Comparison of ENCODE assay signal across 12 cellular contexts in the genomic region with DNA sequence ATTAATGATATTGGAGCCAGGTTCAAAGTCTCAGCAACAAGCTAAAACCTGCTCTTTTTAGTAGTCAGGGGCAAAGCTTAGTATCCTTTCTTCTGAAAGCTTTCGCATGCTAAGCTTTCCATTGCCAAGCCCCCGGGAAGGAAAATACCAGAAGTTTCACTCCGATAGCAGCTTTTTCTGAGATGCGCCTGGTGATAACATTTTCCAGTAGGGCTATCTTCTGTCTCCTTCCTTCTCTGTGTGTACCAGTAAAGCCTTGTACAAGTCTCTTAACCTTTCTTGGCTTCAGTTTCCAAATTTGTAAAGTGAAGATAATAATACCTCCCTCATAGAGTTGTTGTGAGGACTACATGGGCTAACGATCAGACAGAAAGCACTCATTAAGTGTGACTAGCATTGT.
"Had no signal": no experiment of that assay in that cellular context is flagged by ENCODE, and none has a peak within 500 bp of the region (broad histone marks: within the 10 kb centered on the region; RNA-seq: fewer than 3 reads in every experiment).

No MANE protein-coding gene starts in this region.

- H3K27ac ChIP-seq: coronary artery, hepatocyte, suprapubic skin, thyroid gland had no signal

- H3K9me3 ChIP-seq: suprapubic skin, thyroid gland had no signal

- H3K79me2 ChIP-seq: hepatocyte had no signal

- H3K4me2 ChIP-seq: hepatocyte had no signal

- H3K4me3 ChIP-seq: coronary artery, hepatocyte, suprapubic skin, thyroid gland had no signal

- DNase-seq: effector CD4-positive, alpha-beta T cell; endodermal cell; head of caudate nucleus; naive thymus-derived CD4-positive, alpha-beta T cell; nephron progenitor cell; stimulated activated CD4-positive, alpha-beta T cell treated with anti-CD3 and anti-CD28 coated beads, Interleukin-2, amount 100 ng/mL, for 48 hours; stimulated activated naive CD8-positive, alpha-beta T cell treated with anti-CD3 and anti-CD28 coated beads, Interleukin-15, Interleukin-2, amounts not matched to agents 100 U/mL and 50 U/mL, for 24 hours; thyroid gland had no signal

- ATAC-seq: naive thymus-derived CD4-positive, alpha-beta T cell; sciatic nerve; stimulated activated naive CD8-positive, alpha-beta T cell treated with anti-CD3 and anti-CD28 coated beads, Interleukin-15, Interleukin-2, amounts not matched to agents 100 U/mL and 50 U/mL, for 24 hours had no signal

- H2AFZ ChIP-seq: hepatocyte had no signal

- H3K36me3 ChIP-seq: suprapubic skin, thyroid gland had no signal

- H3K4me1 ChIP-seq: suprapubic skin had no signal

- H3K27me3 ChIP-seq: hepatocyte, suprapubic skin, thyroid gland had no signal
